ENCODE assay signal across 14 cellular contexts in genomic region chr11:43145653-43146052, GRCh38.
A peak's percentile ranks its signal among the peaks of the same experiment; 100 is the strongest.
DNase-seq lines count a peak whose midpoint lies in the region; ATAC-seq, FAIRE-seq and TF ChIP-seq lines count a peak whose summit lies in the region.
"Had no signal": no experiment of that assay in that cellular context is flagged by ENCODE, and none has a peak within 500 bp of the region (broad histone marks: within the 10 kb centered on the region; RNA-seq: fewer than 3 reads in every experiment).

No MANE protein-coding gene starts in this region.

- TF ChIP-seq POLR2A in GM12892 (IDR thresholded peaks at IDR 0.05; ENCODE audit: low read depth, low read length), result peak; percentile 68

- ATAC-seq in GM19043 (IDR thresholded peaks at IDR 0.05; ENCODE audit: low read depth, unreplicated experiment), result peak; percentile 75
- ATAC-seq in HG02588 (IDR thresholded peaks at IDR 0.05; ENCODE audit: unreplicated experiment), result peak; percentile 94
- ATAC-seq in HG03342 (IDR thresholded peaks at IDR 0.05; ENCODE audit: unreplicated experiment), result peak; percentile 90
- ATAC-seq: HepG2, Right ventricle myocardium inferior had no signal

- DNase-seq in GM12892 (ENCODE audit: insufficient read length) (no peak), GDM1 (lab: John Stamatoyannopoulos, UW) (no peak), NCI-H82 (lab: John Stamatoyannopoulos, UW) (no peak), NCI-H2171 (lab: John Stamatoyannopoulos, UW) (no peak), DMS53 (lab: John Stamatoyannopoulos, UW) (no peak)
- DNase-seq: activated CD4-positive, alpha-beta T cell treated with anti-CD3 and anti-CD28 coated beads for 48 hours; head of caudate nucleus; NCI-H2029 treated with DMSO at 0.1 percent for 48 hours; stimulated activated CD4-positive, alpha-beta T cell treated with anti-CD3 and anti-CD28 coated beads, Interleukin-4, amount 100 ng/mL, for 24 hours had no signal

- peak; percentile 90 for FAIRE-seq in GM12892 (lab: Jason Lieb, UNC)
- FAIRE-seq: HepG2 had no signal
